ENCODE assay signal across 19 cellular contexts in genomic region chr13:43009506-43009905, GRCh38. TPM values are rescaled to one million over a fixed set of nuclear protein-coding genes. Genes with fewer than 3 reads are reported as not detected.
DNase-seq lines count a peak whose midpoint lies in the region; ATAC-seq, FAIRE-seq and TF ChIP-seq lines count a peak whose summit lies in the region.
"Had no signal": no experiment of that assay in that cellular context is flagged by ENCODE, and none has a peak within 500 bp of the region (broad histone marks: within the 10 kb centered on the region; RNA-seq: fewer than 3 reads in every experiment).

No MANE protein-coding gene starts in this region.

- peaks cover 36% of the 10 kb centered on the region for H3F3A ChIP-seq in GM23248 (ENCODE audit: insufficient read depth)

- H3K4me1 Mint-ChIP-seq in H9: peaks cover 18 to 20% of the 10 kb centered on the region in 2 experiments
- H3K4me1 Mint-ChIP-seq: IgD-negative memory B cell had no signal

- H3K36me3 ChIP-seq in ACC112 (ENCODE audit: insufficient read depth, low read length): no peaks in the 10 kb centered on the region
- H3K36me3 ChIP-seq in GM23248 (ENCODE audit: low read depth): no peaks in the 10 kb centered on the region
- no peaks in the 10 kb centered on the region for H3K36me3 ChIP-seq in bronchial epithelial cell (ENCODE audit: control insufficient read depth, insufficient read depth, low read length)

- H3K4me1 ChIP-seq in ACC112 (ENCODE audit: control insufficient read depth, insufficient read depth, low read length, unreplicated experiment): peaks cover 54% of the 10 kb centered on the region
- peaks cover 48% of the 10 kb centered on the region for H3K4me1 ChIP-seq in GM23248 (ENCODE audit: insufficient read depth)
- no peaks in the 10 kb centered on the region for H3K4me1 ChIP-seq in H9 (ENCODE audit: insufficient read depth, low read length)

- no peak overlapping the region for H2BK120ac ChIP-seq in H9 (ENCODE audit: low read depth, low read length, poor library complexity, severe bottlenecking)

- H4K20me1 ChIP-seq in GM23248 (ENCODE audit: insufficient read depth): no peaks in the 10 kb centered on the region
- H4K20me1 ChIP-seq in H9 (ENCODE audit: control insufficient read depth, insufficient read depth, insufficient read length): no peaks in the 10 kb centered on the region

- no peak overlapping the region for H3T11ph ChIP-seq in H9 (ENCODE audit: low read length)

- no peaks in the 10 kb centered on the region for H3K9me3 ChIP-seq in GM23248 (ENCODE audit: low read depth)
- no peaks in the 10 kb centered on the region for H3K9me3 ChIP-seq in H9 (ENCODE audit: control insufficient read depth, low read depth, low read length)

- H3K9ac ChIP-seq in GM23248: no peak overlapping the region
- H3K9ac ChIP-seq in H9 (ENCODE audit: extremely low read depth, insufficient read length, low read length): no peak overlapping the region

- H3K4me2 ChIP-seq in GM23248 (ENCODE audit: unreplicated experiment) (peak overlapping the region; percentile 27), H9 (ENCODE audit: insufficient read depth, insufficient read length, low read length) (no peak overlapping the region)

- no peak overlapping the region for H2BK20ac ChIP-seq in H9 (ENCODE audit: low read depth, low read length, poor library complexity, severe bottlenecking)

- H2BK5ac ChIP-seq in H9 (ENCODE audit: insufficient read length, low read length): no peak overlapping the region

- WGBS in GM23248 (ENCODE audit: low coverage in 1 of 2, low lambda C conversion rate in 2 of 2, missing lambda C conversion rate in 2 of 2), 2 experiments: 54 to 62% methylated on average over 1 of the region's 1 CpG
- WGBS in H9 (ENCODE audit: extremely low coverage, insufficient read length, low lambda C conversion rate): no CpG with 5 or more reads among the region's 1 CpG

- H3K4me3 ChIP-seq in ACC112 (ENCODE audit: low read depth, low read length) (no peak overlapping the region), GM23248 (no peak overlapping the region), bronchial epithelial cell (ENCODE audit: low read depth, low read length) (no peak overlapping the region), fibroblast of villous mesenchyme (ENCODE audit: low read depth, low read length) (no peak overlapping the region)

- H3K4ac ChIP-seq in H9 (ENCODE audit: low read depth, low read length): no peak overlapping the region

- no peaks in the 10 kb centered on the region for H3K27me3 ChIP-seq in ACC112 (ENCODE audit: insufficient read depth, low read length)
- H3K27me3 ChIP-seq in GM23248 (replicated peaks; ENCODE audit: insufficient read depth): no peaks in the 10 kb centered on the region
- no peaks in the 10 kb centered on the region for H3K27me3 ChIP-seq in bronchial epithelial cell (ENCODE audit: control insufficient read depth, insufficient read depth, low read length)
- no peaks in the 10 kb centered on the region for H3K27me3 ChIP-seq in H9 (ENCODE audit: insufficient read depth, low read length)

- H4K8ac ChIP-seq in H9 (replicated peaks; ENCODE audit: insufficient read length, low read depth, low read length): no peak overlapping the region

- DNase-seq in GM23248 (peak; percentile 71), bronchial epithelial cell (ENCODE audit: low read depth) (peak; percentile 49), fibroblast of villous mesenchyme (ENCODE audit: low read depth) (peak; percentile 39), GM10248 (ENCODE audit: extremely low spot score) (no peak), H9 (no peak)
- DNase-seq in stimulated activated CD4-positive, alpha-beta T cell treated with anti-CD3 and anti-CD28 coated beads, Interleukin-2, amount 100 ng/mL, for 24 hours: no peak
- DNase-seq: AML-193; CD4-positive, CD25-positive, alpha-beta regulatory T cell; DMS79; GF-D8; NCI-H1436 treated with DMSO at 0.1 percent for 48 hours; NCI-H2107; NCI-H69; NK-92 treated with Interleukin-12 subunit alpha and Interleukin-12 subunit beta, amount 100 ng/mL, for 24 hours; OCI-M1; RPMI8226 had no signal

- no peak for TF ChIP-seq CTCF in bronchial epithelial cell (IDR thresholded peaks at IDR 0.05; ENCODE audit: insufficient read depth, low read length, severe bottlenecking)
- no peak for TF ChIP-seq CTCF in fibroblast of villous mesenchyme (IDR thresholded peaks at IDR 0.05; ENCODE audit: insufficient read depth, low read depth, low read length)
- TF ChIP-seq CTCF in GM10248 (IDR thresholded peaks at IDR 0.05; ENCODE audit: control extremely low read depth, extremely low read depth, low read depth, missing control alignments): no peak
- TF ChIP-seq CTCF in H9 (conservative IDR thresholded peaks at IDR 0.05): no peak

- H2BK15ac ChIP-seq in H9 (ENCODE audit: low read depth, low read length): no peak overlapping the region

- no peaks in the 10 kb centered on the region for H3K27me3 Mint-ChIP-seq in H9 (ENCODE audit: low read depth)
- H3K27me3 Mint-ChIP-seq: IgD-negative memory B cell had no signal

- H3K79me2 ChIP-seq in ACC112 (ENCODE audit: control insufficient read depth, insufficient read depth, low read length, unreplicated experiment) (no peaks in the 10 kb centered on the region), GM23248 (ENCODE audit: insufficient read depth) (no peaks in the 10 kb centered on the region), H9 (ENCODE audit: insufficient read depth, low read length) (no peaks in the 10 kb centered on the region)

- FAIRE-seq in bronchial epithelial cell (lab: Jason Lieb, UNC): no peak

- no peaks in the 10 kb centered on the region for H3K9me3 Mint-ChIP-seq in H9
- H3K9me3 Mint-ChIP-seq: IgD-negative memory B cell had no signal

- H3K27ac Mint-ChIP-seq in H9: no peak overlapping the region
- H3K27ac Mint-ChIP-seq: CD4-positive, CD25-positive, alpha-beta regulatory T cell; IgD-negative memory B cell had no signal

- no peak for ATAC-seq in GM19395 (IDR thresholded peaks at IDR 0.05; ENCODE audit: unreplicated experiment)

- CTCF ChIA-PET in GM10248 (lab: Yijun Ruan, JAX): no interaction called here

- H2BK12ac ChIP-seq in H9 (ENCODE audit: insufficient read length, low read depth, low read length): no peak overlapping the region

- in situ Hi-C loops in GM23248 (cut with MboI): no loop called here

- H3K27ac ChIP-seq in ACC112 (ENCODE audit: low read depth, low read length): peak overlapping the region; percentile 38
- H3K27ac ChIP-seq in GM23248: peak overlapping the region; percentile 27; the same call in 1 of the 2 replicates
- no peak overlapping the region for H3K27ac ChIP-seq in H9 (ENCODE audit: insufficient read length, low read depth, low read length)

- H3K14ac ChIP-seq in H9 (ENCODE audit: insufficient read depth, low read length): no peak overlapping the region

- H2AFZ ChIP-seq in ACC112 (ENCODE audit: low read length, unreplicated experiment): no peak overlapping the region
- H2AFZ ChIP-seq in GM23248: no peak overlapping the region
- no peak overlapping the region for H2AFZ ChIP-seq in H9 (ENCODE audit: low read length)

- H3K36me3 Mint-ChIP-seq in H9 (ENCODE audit: insufficient read depth in 1 of 3, low read depth in 3 of 3): no peaks in the 10 kb centered on the region
- H3K36me3 Mint-ChIP-seq: CD4-positive, CD25-positive, alpha-beta regulatory T cell; IgD-negative memory B cell had no signal

- H3K23ac ChIP-seq in H9 (ENCODE audit: insufficient read length, low read depth, low read length): no peak overlapping the region

- no peaks in the 10 kb centered on the region for H3K9me2 ChIP-seq in GM23248 (ENCODE audit: insufficient read depth)

- H4K5ac ChIP-seq in H9 (ENCODE audit: insufficient read length, low read depth, low read length): no peak overlapping the region

- H3K4me3 Mint-ChIP-seq in H9: no peak overlapping the region
- H3K4me3 Mint-ChIP-seq: CD4-positive, CD25-positive, alpha-beta regulatory T cell; IgD-negative memory B cell had no signal

- H4K91ac ChIP-seq in H9 (ENCODE audit: insufficient read length, low read depth, low read length): no peak overlapping the region

- H3K79me1 ChIP-seq in H9 (ENCODE audit: insufficient read depth, low read depth, low read length, poor library complexity, severe bottlenecking): no peaks in the 10 kb centered on the region

- no peak overlapping the region for H2AK5ac ChIP-seq in H9 (ENCODE audit: insufficient read length, low read length)

- no peak overlapping the region for H3K56ac ChIP-seq in H9 (ENCODE audit: insufficient read length, low read depth, low read length)

- H3K23me2 ChIP-seq in H9 (ENCODE audit: insufficient read length, low read depth, low read length, poor library complexity, severe bottlenecking): no peaks in the 10 kb centered on the region

- POLR2A ChIA-PET in GM10248 (lab: Yijun Ruan, JAX): no interaction called here

- H3K18ac ChIP-seq in H9 (ENCODE audit: insufficient read length, low read depth, low read length): no peak overlapping the region

RNA-seq across cellular contexts. Expression of gene DNAJC15, which starts 13.9 kb away (rescaled TPM):
- total RNA-seq in GM23248 (2014; rRNA removed; shearing (Covaris generic)): 9.2 and 25.9 TPM in 2 replicates
- polyA plus RNA-seq in GM23248 (2016; fragmentation: Nextera tagmentation; extraction: Ambion mirVana): 70.5 and 71.1 TPM in 2 replicates
- total RNA-seq in bronchial epithelial cell (4.2 and 18.4 TPM in 2 replicates), fibroblast of villous mesenchyme (4.7 and 6.1 TPM in 2 replicates), H9 (2021) (12.2 and 13.4 TPM in 2 replicates)

RNA-seq across cellular contexts. Expression of gene EPSTI1, which starts 17.5 kb away (rescaled TPM):
- 1.5 and 9.4 TPM in 2 replicates for total RNA-seq in GM23248 (2014; rRNA removed; shearing (Covaris generic))
- polyA plus RNA-seq in GM23248 (2016; fragmentation: Nextera tagmentation; extraction: Ambion mirVana): 2.5 and 3.4 TPM in 2 replicates
- total RNA-seq in bronchial epithelial cell: 0.53 and 1.2 TPM in 2 replicates
- total RNA-seq in fibroblast of villous mesenchyme: 9.0 and 15.1 TPM in 2 replicates
- 0.70 and 1.3 TPM in 2 replicates for total RNA-seq in H9 (2021)

Comparison
In these comparisons a context has a peak if more than half of its experiments do, and no peak if none do; other contexts are left out.
1. DNase-seq: peak in GM23248 (single experiment), bronchial epithelial cell (single experiment) and fibroblast of villous mesenchyme (single experiment); none in GM10248 (single experiment), stimulated activated CD4-positive, alpha-beta T cell treated with anti-CD3 and anti-CD28 coated beads, Interleukin-2, amount 100 ng/mL, for 24 hours (0 of 2) and H9 (single experiment).